25 cellular contexts compared by ENCODE assay signal in the genomic region with DNA sequence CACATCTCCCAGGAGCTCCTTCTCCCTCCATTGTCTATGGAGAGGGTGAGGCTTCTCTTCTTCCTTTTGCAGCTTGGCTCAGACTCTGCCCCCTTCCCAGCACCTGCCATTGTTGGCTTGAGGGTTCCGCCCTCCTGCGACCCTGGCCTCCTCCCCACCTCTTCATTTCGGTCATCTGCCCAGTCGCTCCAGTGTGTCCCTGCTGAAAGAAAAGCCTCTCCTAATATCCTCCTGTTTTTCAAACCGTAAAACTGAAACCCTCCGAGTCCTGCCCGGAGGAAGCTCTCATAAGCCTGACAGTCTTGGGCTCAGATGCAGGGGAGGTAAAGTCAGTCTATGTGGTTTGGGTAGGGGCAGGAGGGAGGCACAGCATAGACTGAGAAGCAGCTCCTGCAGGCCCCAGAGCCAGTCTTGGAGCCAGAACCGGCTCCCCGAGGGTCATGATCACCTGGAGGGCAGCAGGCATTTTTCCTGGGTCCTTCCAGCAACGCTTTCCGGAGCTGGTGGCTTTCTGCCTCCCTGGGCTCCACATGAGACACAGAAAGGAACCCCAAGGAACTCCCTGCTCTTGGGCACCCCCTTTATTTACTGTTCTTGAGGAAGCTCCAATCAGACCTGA.
"Had no signal": no experiment of that assay in that cellular context is flagged by ENCODE, and none has a peak within 500 bp of the region (broad histone marks: within the 10 kb centered on the region; RNA-seq: fewer than 3 reads in every experiment).

No MANE protein-coding gene starts in this region.

- H3K4me3 Mint-ChIP-seq: endodermal cell, natural killer cell, neural progenitor cell had no signal

- H3K36me3 ChIP-seq: gastrocnemius medialis, lower lobe of right lung, neural progenitor cell, ovary, right lobe of liver, stomach, thyroid gland, upper lobe of left lung, uterus had no signal

- H3K27me3 ChIP-seq: gastrocnemius medialis, neural progenitor cell, ovary, right lobe of liver, stomach, thyroid gland, upper lobe of left lung, uterus had no signal

- H3K9me3 Mint-ChIP-seq: natural killer cell, neural progenitor cell had no signal

- H3K27ac ChIP-seq: gastrocnemius medialis, lower lobe of right lung, neural progenitor cell, ovary, right lobe of liver, stomach, thyroid gland, upper lobe of left lung, uterus had no signal

- H3K4me3 ChIP-seq: gastrocnemius medialis, hepatocyte, lower lobe of right lung, neural progenitor cell, ovary, right lobe of liver, stomach, thyroid gland, upper lobe of left lung, uterus had no signal

- H3K9me3 ChIP-seq: gastrocnemius medialis, lower lobe of right lung, ovary, right lobe of liver, stomach, thyroid gland, upper lobe of left lung, uterus had no signal

- H3K36me3 Mint-ChIP-seq: natural killer cell, neural progenitor cell had no signal

- H3K27ac Mint-ChIP-seq: natural killer cell had no signal

- DNase-seq: caudate nucleus; cerebellar nuclear complex; cortex of kidney; effector CD4-positive, alpha-beta T cell; endodermal cell; foreskin fibroblast; gastrocnemius medialis; left cardiac atrium; left ventricle myocardium superior; lower lobe of right lung; natural killer cell; nucleus accumbens; ovary; retina; stimulated activated CD4-positive, alpha-beta T cell treated with anti-CD3 and anti-CD28 coated beads, Interleukin-15, amount 100 ng/mL, for 24 hours; stimulated activated CD4-positive, alpha-beta T cell treated with anti-CD3 and anti-CD28 coated beads, Interleukin-2, amount 100 ng/mL, for 48 hours; stimulated activated CD8-positive, alpha-beta memory T cell treated with anti-CD3 and anti-CD28 coated beads, Interleukin-4, amount 100 ng/mL, for 48 hours; stimulated activated naive CD4-positive, alpha-beta T cell; stomach; thyroid gland had no signal

- ATAC-seq: gastrocnemius medialis, left cardiac atrium, left ventricle myocardium superior, natural killer cell, right lobe of liver had no signal

- H3K4me1 ChIP-seq: gastrocnemius medialis, lower lobe of right lung, right lobe of liver, stomach, upper lobe of left lung, uterus had no signal

- H3K4me1 Mint-ChIP-seq: natural killer cell had no signal
